Comparison of ENCODE assay signal across 28 cellular contexts in genomic region chr2:94964193-94964592, GRCh38.
"Had no signal": no experiment of that assay in that cellular context is flagged by ENCODE, and none has a peak within 500 bp of the region (broad histone marks: within the 10 kb centered on the region; RNA-seq: fewer than 3 reads in every experiment).

No MANE protein-coding gene starts in this region.

- H3K4me1 Mint-ChIP-seq: activated CD4-positive, alpha-beta T cell treated with anti-CD3 and anti-CD28 coated beads, Interleukin-2, amount 10 ng/mL, durations not matched to agents 24 days and 14 days; activated naive CD4-positive, alpha-beta T cell treated with anti-CD3 and anti-CD28 coated beads, Interleukin-2, amount 50 U/mL, for 24 hours; activated naive CD8-positive, alpha-beta T cell treated with anti-CD3 and anti-CD28 coated beads, Interleukin-2, amount 10 ng/mL, durations not matched to agents 7 days and 5 days; T-cell had no signal

- ATAC-seq: activated CD8-positive, alpha-beta T cell treated with anti-CD3 and anti-CD28 coated beads for 36 hours; SK-N-SH treated with all-trans-retinoic acid at 6 μM for 48 hours; T-cell had no signal

- H3K4me3 ChIP-seq: ascending aorta had no signal

- H3K4me1 ChIP-seq: ascending aorta had no signal

- H3K36me3 Mint-ChIP-seq: activated naive CD4-positive, alpha-beta T cell treated with anti-CD3 and anti-CD28 coated beads, Interleukin-2, amount 50 U/mL, for 24 hours; activated naive CD8-positive, alpha-beta T cell treated with anti-CD3 and anti-CD28 coated beads, Interleukin-2, amount 10 ng/mL, durations not matched to agents 7 days and 5 days; T-cell had no signal

- H3K27me3 ChIP-seq: ascending aorta had no signal

- H3K27ac ChIP-seq: ascending aorta, WERI-Rb-1 had no signal

- H3K9me3 ChIP-seq: ascending aorta had no signal

- H3K9me3 Mint-ChIP-seq: activated CD4-positive, alpha-beta T cell treated with anti-CD3 and anti-CD28 coated beads, Interleukin-2, amount 10 ng/mL, durations not matched to agents 24 days and 14 days; activated CD8-positive, alpha-beta T cell treated with anti-CD3 and anti-CD28 coated beads for 36 hours; activated naive CD4-positive, alpha-beta T cell treated with anti-CD3 and anti-CD28 coated beads, Interleukin-2, amount 50 U/mL, for 24 hours; activated naive CD8-positive, alpha-beta T cell treated with anti-CD3 and anti-CD28 coated beads, Interleukin-2, amount 10 ng/mL, durations not matched to agents 7 days and 5 days; activated T-cell treated with anti-CD3 and anti-CD28 coated beads, Interleukin-2, amount 50 U/mL, for 24 hours; activated T-helper 2 cell treated with anti-CD3 and anti-CD28 coated beads, Interferon-gamma antibody, Interleukin-2, Interleukin-4, amounts not matched to agents 10 μg/mL and 5 μg/mL and 100 μg/mL, durations not matched to agents 14 hours and 24 hours and 36 hours; T-cell had no signal

- H3K36me3 ChIP-seq: ascending aorta, WERI-Rb-1 had no signal

- H3K27ac Mint-ChIP-seq: activated CD4-positive, alpha-beta T cell treated with anti-CD3 and anti-CD28 coated beads, Interleukin-2, amount 10 ng/mL, durations not matched to agents 24 days and 14 days; activated CD8-positive, alpha-beta T cell treated with anti-CD3 and anti-CD28 coated beads for 36 hours; activated naive CD4-positive, alpha-beta T cell treated with anti-CD3 and anti-CD28 coated beads, Interleukin-2, amount 50 U/mL, for 24 hours; activated naive CD8-positive, alpha-beta T cell treated with anti-CD3 and anti-CD28 coated beads, Interleukin-2, amount 10 ng/mL, durations not matched to agents 7 days and 5 days; activated T-cell treated with anti-CD3 and anti-CD28 coated beads, Interleukin-2, amount 50 U/mL, for 24 hours; activated T-helper 2 cell treated with anti-CD3 and anti-CD28 coated beads, Interferon-gamma antibody, Interleukin-2, Interleukin-4, amounts not matched to agents 10 μg/mL and 5 μg/mL and 100 μg/mL, durations not matched to agents 14 hours and 24 hours and 36 hours; T-cell had no signal

- H3K4me3 Mint-ChIP-seq: activated CD4-positive, alpha-beta T cell treated with anti-CD3 and anti-CD28 coated beads, Interleukin-2, amount 10 ng/mL, durations not matched to agents 24 days and 14 days; activated CD8-positive, alpha-beta T cell treated with anti-CD3 and anti-CD28 coated beads for 36 hours; activated naive CD4-positive, alpha-beta T cell treated with anti-CD3 and anti-CD28 coated beads, Interleukin-2, amount 50 U/mL, for 24 hours; activated naive CD8-positive, alpha-beta T cell treated with anti-CD3 and anti-CD28 coated beads, Interleukin-2, amount 10 ng/mL, durations not matched to agents 7 days and 5 days; activated T-cell treated with anti-CD3 and anti-CD28 coated beads, Interleukin-2, amount 50 U/mL, for 24 hours; T-cell had no signal

- DNase-seq: activated CD4-positive, alpha-beta T cell treated with anti-CD3 and anti-CD28 coated beads, Interleukin-2, amount 10 ng/mL, durations not matched to agents 24 days and 14 days; activated CD4-positive, alpha-beta T cell treated with anti-CD3 and anti-CD28 coated beads, Interleukin-2, amount 50 U/mL, for 4 hours; activated CD8-positive, alpha-beta T cell treated with anti-CD3 and anti-CD28 coated beads for 36 hours; activated gamma-delta T cell; activated naive CD4-positive, alpha-beta T cell treated with Interleukin-2 at 50 U/mL for 16 hours; activated naive CD8-positive, alpha-beta T cell treated with anti-CD3 and anti-CD28 coated beads, Interleukin-2, amount 10 ng/mL, durations not matched to agents 7 days and 5 days; activated T-cell treated with anti-CD3 and anti-CD28 coated beads, Interleukin-2, amount 50 U/mL, for 24 hours; amygdala; Karpas-422; MM.1S; MV-4-11; NCI-H1092; NCI-H1436 treated with DMSO at 0.1 percent for 48 hours; NCI-H1694 treated with DMSO at 0.1 percent for 48 hours; NCI-H2029; NCI-H345; NCI-H524 treated with DMSO at 0.1 percent for 48 hours; NCI-H748 treated with DMSO at 0.1 percent for 48 hours; NK-92 treated with Interleukin-12 subunit alpha and Interleukin-12 subunit beta, amount 100 ng/mL, for 24 hours; SHP77 treated with DMSO at 0.1 percent for 48 hours; T-cell; T-helper 2 cell; T-helper 9 cell; WERI-Rb-1 had no signal
